ENCODE assay signal across 16 cellular contexts in genomic region chr4:65311120-65311519, GRCh38.
DNase-seq lines count a peak whose midpoint lies in the region; ATAC-seq, FAIRE-seq and TF ChIP-seq lines count a peak whose summit lies in the region.
"Had no signal": no experiment of that assay in that cellular context is flagged by ENCODE, and none has a peak within 500 bp of the region (broad histone marks: within the 10 kb centered on the region; RNA-seq: fewer than 3 reads in every experiment).

No MANE protein-coding gene starts in this region.

- H3K4me2 ChIP-seq in Karpas-422 (ENCODE audit: low read depth, low read length, poor library complexity, severe bottlenecking) (no peak overlapping the region), OCI-LY7 (ENCODE audit: low read length) (no peak overlapping the region)
- H3K4me2 ChIP-seq: BLaER1 had no signal

- H3K9me2 ChIP-seq in Karpas-422 (replicated peaks; ENCODE audit: insufficient read depth, low read length) (no peaks in the 10 kb centered on the region), OCI-LY7 (ENCODE audit: insufficient read depth, low read length) (no peaks in the 10 kb centered on the region)

- H3K27ac ChIP-seq in Karpas-422 (ENCODE audit: low read length) (no peak overlapping the region), OCI-LY7 (ENCODE audit: low read depth, low read length, poor library complexity, severe bottlenecking) (no peak overlapping the region)
- H3K27ac ChIP-seq: BLaER1 had no signal

- H3K27me3 ChIP-seq in Karpas-422 (ENCODE audit: low read length), result no peaks in the 10 kb centered on the region
- H3K27me3 ChIP-seq: BLaER1 had no signal

- intact Hi-C loops in OCI-LY7 (cut with micrococcal nuclease; ENCODE audit: unreplicated experiment), result no loop called here

- no TSS peak for BruUV-seq in OCI-LY7 (replicated peaks; lab: Mats Ljungman, UMichigan)

- H3K36me3 ChIP-seq in Karpas-422 (ENCODE audit: insufficient read depth, low read length), result no peaks in the 10 kb centered on the region
- no peaks in the 10 kb centered on the region for H3K36me3 ChIP-seq in OCI-LY7 (ENCODE audit: insufficient read depth, low read length)
- H3K36me3 ChIP-seq: BLaER1 had no signal

- H3K4me3 ChIP-seq in Karpas-422 (ENCODE audit: low read length), result no peak overlapping the region
- H3K4me3 ChIP-seq in OCI-LY7 (ENCODE audit: low read depth, low read length, poor library complexity, severe bottlenecking), result no peak overlapping the region
- H3K4me3 ChIP-seq: BLaER1, GM12878 had no signal

- no peak for TF ChIP-seq CTCF in OCI-LY7 (conservative IDR thresholded peaks at IDR 0.05; ENCODE audit: low read length)

- H2AFZ ChIP-seq in Karpas-422 (ENCODE audit: low read length) (no peak overlapping the region), OCI-LY7 (ENCODE audit: low read length) (no peak overlapping the region)

- H3K9me3 ChIP-seq in Karpas-422 (ENCODE audit: low read length) (peaks cover 25% of the 10 kb centered on the region), OCI-LY7 (ENCODE audit: low read length) (no peaks in the 10 kb centered on the region)
- H3K9me3 ChIP-seq: BLaER1 had no signal

- FAIRE-seq in G401.6 (lab: Jason Lieb, UNC), result peak; percentile 57
- FAIRE-seq: GM12878, GM19239, H1 had no signal

- no peak overlapping the region for H3K9ac ChIP-seq in Karpas-422 (ENCODE audit: low read length)
- H3K9ac ChIP-seq: BLaER1 had no signal

- H4K20me1 ChIP-seq in Karpas-422 (ENCODE audit: insufficient read depth, low read depth, low read length), result no peaks in the 10 kb centered on the region
- no peaks in the 10 kb centered on the region for H4K20me1 ChIP-seq in OCI-LY7 (ENCODE audit: insufficient read depth, low read length)
- H4K20me1 ChIP-seq: BLaER1 had no signal

- POLR2A ChIA-PET in OCI-LY7 (lab: Charles Lee), result no interaction called here

- CTCF ChIA-PET in OCI-LY7 (lab: Charles Lee; ENCODE audit: unreplicated experiment), result no interaction called here

- DNase-seq in NCI-H526 treated with DMSO at 0.1 percent for 48 hours (lab: John Stamatoyannopoulos, UW), result peak; percentile 11
- peak; percentile 22 for DNase-seq in epidermal melanocyte (ENCODE audit: insufficient read length, low spot score)
- DNase-seq in NCI-H1105 (lab: John Stamatoyannopoulos, UW), result no peak
- no peak for DNase-seq in Karpas-422
- DNase-seq in OCI-LY7 (ENCODE audit: low spot score), result no peak
- DNase-seq: 8988T; Calu3; CD4-positive, alpha-beta memory T cell; DMS79 treated with DMSO at 0.1 percent for 48 hours; H9 had no signal

- no peak for ATAC-seq in HG03354 (IDR thresholded peaks at IDR 0.05; ENCODE audit: poor library complexity, severe bottlenecking, unreplicated experiment)
- ATAC-seq: GM12878 had no signal

- H3K4me1 ChIP-seq in Karpas-422 (ENCODE audit: low read length), result no peaks in the 10 kb centered on the region
- no peaks in the 10 kb centered on the region for H3K4me1 ChIP-seq in OCI-LY7 (ENCODE audit: insufficient read depth, low read length, poor library complexity, severe bottlenecking)
- H3K4me1 ChIP-seq: BLaER1 had no signal

- H3K79me2 ChIP-seq in Karpas-422 (ENCODE audit: low read length) (no peaks in the 10 kb centered on the region), OCI-LY7 (ENCODE audit: insufficient read depth, low read depth, low read length) (no peaks in the 10 kb centered on the region)

Comparison
In these comparisons a context has a peak if more than half of its experiments do, and no peak if none do; other contexts are left out.
1. DNase-seq: peak in NCI-H526 treated with DMSO at 0.1 percent for 48 hours (single experiment) and epidermal melanocyte (single experiment); none in NCI-H1105 (single experiment), Karpas-422 (single experiment) and OCI-LY7 (single experiment).